8 cellular contexts compared by ENCODE assay signal in genomic region chr11:94128746-94129504, GRCh38. TPM values are rescaled to one million over a fixed set of nuclear protein-coding genes. Genes with fewer than 3 reads are reported as not detected.
DNase-seq lines count a peak whose midpoint lies in the region; ATAC-seq lines count a peak whose summit lies in the region.

Gene PANX1, plus strand, starts transcription at chr11:94128841. Its CDS starts 472 bp downstream, at chr11:94129313.

- peaks cover 25% of the 10 kb centered on the region for H3K4me1 Mint-ChIP-seq in T-helper 17 cell

- no peaks in the 10 kb centered on the region for H3K9me3 ChIP-seq in T-helper 17 cell (ENCODE audit: control insufficient read depth, low read length, poor library complexity, severe bottlenecking)

- no peaks in the 10 kb centered on the region for H3K36me3 Mint-ChIP-seq in T-helper 17 cell (ENCODE audit: low read depth)

- no peak within 1 kb of the TSS for H3K27ac Mint-ChIP-seq in T-helper 17 cell

- peak; percentile 85 for ATAC-seq in GM18498 (IDR thresholded peaks at IDR 0.05; ENCODE audit: unreplicated experiment)
- peak; percentile 87 for ATAC-seq in HG02840 (IDR thresholded peaks at IDR 0.05; ENCODE audit: low FRiP score, unreplicated experiment)
- peak; percentile 86 for ATAC-seq in T-helper 17 cell

- H3K27ac ChIP-seq in angular gyrus (ENCODE audit: low read depth, low read length): peak within 1 kb of the TSS; percentile 62

- no peaks in the 10 kb centered on the region for H3K27me3 Mint-ChIP-seq in T-helper 17 cell

- DNase-seq in NCI-H1436 (lab: John Stamatoyannopoulos, UW) (peak; percentile 86), T-helper 17 cell (peak; percentile 44 to 73 (median 66)), hepatic stellate cell (ENCODE audit: low spot score) (peak; percentile 77), renal cortical epithelial cell (ENCODE audit: low read depth) (peak; percentile 72), OCI-M2 (lab: John Stamatoyannopoulos, UW; ENCODE audit: unreplicated experiment) (no peak)

- H3K4me3 Mint-ChIP-seq in T-helper 17 cell: no peak within 1 kb of the TSS

RNA-seq across cellular contexts. Expression of gene PANX1, which starts in this region (rescaled TPM):
- total RNA-seq in T-helper 17 cell (10 to 100 TPM in 1 of 2 donors, 1 to 10 TPM in 1; 7.1 to 19.8 TPM), renal cortical epithelial cell (52.5 and 79.5 TPM in 2 replicates)
